ENCODE assay signal across 13 cellular contexts in genomic region chr3:127226451-127226850, GRCh38. TPM values are rescaled to one million over a fixed set of nuclear protein-coding genes. Genes with fewer than 3 reads are reported as not detected.
A peak's percentile ranks its signal among the peaks of the same experiment; 100 is the strongest.
DNase-seq lines count a peak whose midpoint lies in the region; ATAC-seq lines count a peak whose summit lies in the region.
"Had no signal": no experiment of that assay in that cellular context is flagged by ENCODE, and none has a peak within 500 bp of the region (broad histone marks: within the 10 kb centered on the region; RNA-seq: fewer than 3 reads in every experiment).

No MANE protein-coding gene starts in this region.

- H3K4me3 Mint-ChIP-seq in activated naive CD8-positive, alpha-beta T cell treated with anti-CD3 and anti-CD28 coated beads for 36 hours, result peak overlapping the region; percentile 57
- no peak overlapping the region for H3K4me3 Mint-ChIP-seq in activated naive CD8-positive, alpha-beta T cell treated with anti-CD3 and anti-CD28 coated beads, Interleukin-2, amount 50 U/mL, for 24 hours
- H3K4me3 Mint-ChIP-seq in dendritic cell treated with granulocyte-macrophage colony-stimulating factor and Interleukin-4, amounts not matched to agents 40 ng/mL and 50 ng/mL, for 4 days, result peak overlapping the region; percentile 68
- H3K4me3 Mint-ChIP-seq in stimulated activated effector memory CD8-positive, alpha-beta T cell treated with anti-CD3 and anti-CD28 coated beads, Interleukin-12 subunit alpha, Interleukin-12 subunit beta, amount 100 ng/mL, for 72 hours, result peak overlapping the region; percentile 25

- in situ Hi-C loops in KBM-7 (cut with MboI; ENCODE audit: low pct_unique_long_range_greater_than_20kb, low sequenced_read_pairs), result no loop called here

- no peak overlapping the region for H3K27ac Mint-ChIP-seq in activated naive CD8-positive, alpha-beta T cell treated with anti-CD3 and anti-CD28 coated beads for 36 hours
- no peak overlapping the region for H3K27ac Mint-ChIP-seq in activated naive CD8-positive, alpha-beta T cell treated with anti-CD3 and anti-CD28 coated beads, Interleukin-2, amount 50 U/mL, for 24 hours
- H3K27ac Mint-ChIP-seq in dendritic cell treated with granulocyte-macrophage colony-stimulating factor and Interleukin-4, amounts not matched to agents 40 ng/mL and 50 ng/mL, for 4 days, result peak overlapping the region; percentile 71
- no peak overlapping the region for H3K27ac Mint-ChIP-seq in stimulated activated effector memory CD8-positive, alpha-beta T cell treated with anti-CD3 and anti-CD28 coated beads, Interleukin-12 subunit alpha, Interleukin-12 subunit beta, amount 100 ng/mL, for 72 hours

- ATAC-seq in activated naive CD8-positive, alpha-beta T cell treated with anti-CD3 and anti-CD28 coated beads, Interleukin-2, amount 50 U/mL, for 24 hours, result no peak
- no peak for ATAC-seq in stimulated activated effector memory CD8-positive, alpha-beta T cell treated with anti-CD3 and anti-CD28 coated beads, Interleukin-12 subunit alpha, Interleukin-12 subunit beta, amount 100 ng/mL, for 72 hours

- intact Hi-C loops in dendritic cell treated with granulocyte-macrophage colony-stimulating factor and Interleukin-4, amounts not matched to agents 40 ng/mL and 50 ng/mL, for 4 days (cut with micrococcal nuclease), result no loop called here

- peaks cover 26% of the 10 kb centered on the region for H3K9me3 Mint-ChIP-seq in activated naive CD8-positive, alpha-beta T cell treated with anti-CD3 and anti-CD28 coated beads for 36 hours
- H3K9me3 Mint-ChIP-seq in activated naive CD8-positive, alpha-beta T cell treated with anti-CD3 and anti-CD28 coated beads, Interleukin-2, amount 50 U/mL, for 24 hours, result peaks cover 20% of the 10 kb centered on the region
- peaks cover 18% of the 10 kb centered on the region for H3K9me3 Mint-ChIP-seq in dendritic cell treated with granulocyte-macrophage colony-stimulating factor and Interleukin-4, amounts not matched to agents 40 ng/mL and 50 ng/mL, for 4 days
- H3K9me3 Mint-ChIP-seq in stimulated activated effector memory CD8-positive, alpha-beta T cell treated with anti-CD3 and anti-CD28 coated beads, Interleukin-12 subunit alpha, Interleukin-12 subunit beta, amount 100 ng/mL, for 72 hours, result peaks cover 13% of the 10 kb centered on the region

- DNase-seq in activated naive CD8-positive, alpha-beta T cell treated with anti-CD3 and anti-CD28 coated beads for 36 hours, result no peak
- DNase-seq in activated naive CD8-positive, alpha-beta T cell treated with anti-CD3 and anti-CD28 coated beads, Interleukin-2, amount 50 U/mL, for 24 hours, result no peak
- peak; percentile 43 for DNase-seq in KBM-7
- peak in 1 of 2 donors; percentile 25 for DNase-seq in stimulated activated effector memory CD8-positive, alpha-beta T cell treated with anti-CD3 and anti-CD28 coated beads, Interleukin-12 subunit alpha, Interleukin-12 subunit beta, amount 100 ng/mL, for 72 hours (ENCODE audit: low spot score in 2 of 2)
- DNase-seq in ecto neural progenitor cell (ENCODE audit: low spot score), result no peak
- DNase-seq in occipital lobe (lab: John Stamatoyannopoulos, UW), result no peak
- DNase-seq in NCI-H1092 treated with DMSO at 0.1 percent for 48 hours (lab: John Stamatoyannopoulos, UW), result no peak
- DNase-seq: foreskin melanocyte; stimulated activated CD8-positive, alpha-beta memory T cell treated with anti-CD3 and anti-CD28 coated beads, Interleukin-4, amount 100 ng/mL, for 48 hours; T1000 had no signal

- H3K27me3 Mint-ChIP-seq in activated naive CD8-positive, alpha-beta T cell treated with anti-CD3 and anti-CD28 coated beads for 36 hours, result peaks cover 14% of the 10 kb centered on the region
- peaks cover 21% of the 10 kb centered on the region for H3K27me3 Mint-ChIP-seq in activated naive CD8-positive, alpha-beta T cell treated with anti-CD3 and anti-CD28 coated beads, Interleukin-2, amount 50 U/mL, for 24 hours
- H3K27me3 Mint-ChIP-seq in dendritic cell treated with granulocyte-macrophage colony-stimulating factor and Interleukin-4, amounts not matched to agents 40 ng/mL and 50 ng/mL, for 4 days, result peaks cover 3% of the 10 kb centered on the region

- H3K36me3 Mint-ChIP-seq in activated naive CD8-positive, alpha-beta T cell treated with anti-CD3 and anti-CD28 coated beads for 36 hours, result peaks cover 9% of the 10 kb centered on the region
- H3K36me3 Mint-ChIP-seq in activated naive CD8-positive, alpha-beta T cell treated with anti-CD3 and anti-CD28 coated beads, Interleukin-2, amount 50 U/mL, for 24 hours (ENCODE audit: low read depth), result peaks cover 7% of the 10 kb centered on the region
- no peaks in the 10 kb centered on the region for H3K36me3 Mint-ChIP-seq in dendritic cell treated with granulocyte-macrophage colony-stimulating factor and Interleukin-4, amounts not matched to agents 40 ng/mL and 50 ng/mL, for 4 days (ENCODE audit: low read depth)
- peaks cover 8% of the 10 kb centered on the region for H3K36me3 Mint-ChIP-seq in stimulated activated effector memory CD8-positive, alpha-beta T cell treated with anti-CD3 and anti-CD28 coated beads, Interleukin-12 subunit alpha, Interleukin-12 subunit beta, amount 100 ng/mL, for 72 hours

- H3K4me1 Mint-ChIP-seq in activated naive CD8-positive, alpha-beta T cell treated with anti-CD3 and anti-CD28 coated beads for 36 hours, result peaks cover 14% of the 10 kb centered on the region
- peaks cover 24% of the 10 kb centered on the region for H3K4me1 Mint-ChIP-seq in activated naive CD8-positive, alpha-beta T cell treated with anti-CD3 and anti-CD28 coated beads, Interleukin-2, amount 50 U/mL, for 24 hours
- peaks cover 61% of the 10 kb centered on the region for H3K4me1 Mint-ChIP-seq in dendritic cell treated with granulocyte-macrophage colony-stimulating factor and Interleukin-4, amounts not matched to agents 40 ng/mL and 50 ng/mL, for 4 days (ENCODE audit: low read depth)
- peaks cover 14% of the 10 kb centered on the region for H3K4me1 Mint-ChIP-seq in stimulated activated effector memory CD8-positive, alpha-beta T cell treated with anti-CD3 and anti-CD28 coated beads, Interleukin-12 subunit alpha, Interleukin-12 subunit beta, amount 100 ng/mL, for 72 hours

RNA-seq across cellular contexts. Expression of gene PRR23E, which starts 33.5 kb away (rescaled TPM):
- not detected for total RNA-seq in activated naive CD8-positive, alpha-beta T cell treated with anti-CD3 and anti-CD28 coated beads for 36 hours
- not detected for total RNA-seq in occipital lobe
- total RNA-seq: dermis microvascular lymphatic vessel endothelial cell, G401 had no signal
